Comparison of ENCODE assay signal across 29 cellular contexts in the genomic region with DNA sequence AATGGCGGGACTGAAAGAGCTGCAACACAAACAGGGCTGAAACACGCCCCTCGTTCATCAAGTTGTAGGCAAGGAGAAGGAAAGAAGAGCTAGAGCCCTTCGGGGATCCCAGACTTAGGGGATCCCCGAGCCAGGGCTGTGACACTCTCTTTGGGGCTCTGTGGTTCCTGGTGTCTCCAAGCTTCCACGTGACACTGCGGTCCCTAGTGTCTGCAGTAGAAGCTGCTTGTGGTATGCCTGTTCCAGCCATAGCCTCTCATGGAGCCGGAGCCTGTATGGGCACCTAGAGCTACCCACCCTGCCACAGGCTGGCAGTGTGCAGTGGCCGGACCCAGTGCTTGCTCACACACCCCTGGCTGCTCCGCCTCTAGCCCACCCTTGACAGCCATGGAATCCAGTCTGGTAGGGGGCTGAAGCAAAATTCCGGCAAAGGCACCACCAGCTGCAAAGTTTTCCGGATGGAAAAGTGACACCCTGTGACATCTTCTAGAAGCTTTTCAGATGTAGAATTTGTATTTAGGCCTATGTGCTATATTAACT.
"Had no signal": no experiment of that assay in that cellular context is flagged by ENCODE, and none has a peak within 500 bp of the region (broad histone marks: within the 10 kb centered on the region; RNA-seq: fewer than 3 reads in every experiment).

No MANE protein-coding gene starts in this region.

- H3K9me3 ChIP-seq: testis had no signal

- H3K27me3 ChIP-seq: esophagus squamous epithelium, heart right ventricle, sigmoid colon, testis, tibial artery had no signal

- H3K36me3 Mint-ChIP-seq: mesothelial cell of epicardium; naive B cell; natural killer cell treated with Interleukin-12 subunit alpha and Interleukin-12 subunit beta and Interleukin-15 and Interleukin-18, amount 100 ng/mL, for 72 hours; type B pancreatic cell had no signal

- DNase-seq: cortex of kidney; effector memory CD8-positive, alpha-beta T cell; erythroblast; esophagus squamous epithelium; foreskin melanocyte; glutamatergic neuron; heart right ventricle; hippocampal formation; kidney glomerular epithelial cell; left colon; left ventricle myocardium inferior; mesenchymal stem cell; mucosa of descending colon; naive B cell; nucleus accumbens; psoas muscle; sigmoid colon; stimulated activated CD4-positive, alpha-beta T cell treated with anti-CD3 and anti-CD28 coated beads, Interleukin-2, amount 100 ng/mL, for 48 hours; stimulated activated naive CD4-positive, alpha-beta T cell; substantia nigra; testis; tibial artery had no signal

- H3K4me1 Mint-ChIP-seq: mesothelial cell of epicardium, naive B cell, neural crest cell had no signal

- H3K27me3 Mint-ChIP-seq: effector memory CD8-positive, alpha-beta T cell; naive B cell; natural killer cell treated with Interleukin-12 subunit alpha and Interleukin-12 subunit beta and Interleukin-15 and Interleukin-18, amount 100 ng/mL, for 72 hours; type B pancreatic cell had no signal

- H3K4me3 ChIP-seq: esophagus squamous epithelium, heart right ventricle, left ventricle myocardium inferior, mucosa of descending colon, psoas muscle, sigmoid colon, tibial artery had no signal

- H3K36me3 ChIP-seq: esophagus squamous epithelium, heart right ventricle, left ventricle myocardium inferior, sigmoid colon, tibial artery had no signal

- ATAC-seq: effector memory CD8-positive, alpha-beta T cell; heart right ventricle; left colon; mucosa of descending colon; natural killer cell treated with Interleukin-12 subunit alpha and Interleukin-12 subunit beta and Interleukin-15 and Interleukin-18, amount 100 ng/mL, for 72 hours; psoas muscle; right cardiac atrium had no signal

- H3K9me3 Mint-ChIP-seq: type B pancreatic cell had no signal

- FAIRE-seq: islet of Langerhans, urothelium cell line had no signal

- H3K4me1 ChIP-seq: esophagus squamous epithelium, heart right ventricle, left ventricle myocardium inferior, psoas muscle, sigmoid colon, testis, tibial artery had no signal

- H3K27ac Mint-ChIP-seq: effector memory CD8-positive, alpha-beta T cell; mesothelial cell of epicardium; naive B cell; natural killer cell treated with Interleukin-12 subunit alpha and Interleukin-12 subunit beta and Interleukin-15 and Interleukin-18, amount 100 ng/mL, for 72 hours; type B pancreatic cell had no signal

- H3K4me3 Mint-ChIP-seq: effector memory CD8-positive, alpha-beta T cell; mesothelial cell of epicardium; naive B cell; natural killer cell treated with Interleukin-12 subunit alpha and Interleukin-12 subunit beta and Interleukin-15 and Interleukin-18, amount 100 ng/mL, for 72 hours; neural crest cell; type B pancreatic cell had no signal

- H3K27ac ChIP-seq: esophagus squamous epithelium, heart right ventricle, left ventricle myocardium inferior, psoas muscle, sigmoid colon, testis, tibial artery had no signal
